8 cellular contexts compared by ENCODE assay signal in genomic region chr9:15299374-15299939, GRCh38. TPM values are rescaled to one million over a fixed set of nuclear protein-coding genes. Genes with fewer than 3 reads are reported as not detected.
DNase-seq lines count a peak whose midpoint lies in the region; ATAC-seq, FAIRE-seq and TF ChIP-seq lines count a peak whose summit lies in the region.

No MANE protein-coding gene starts in this region.

- POLR2A ChIA-PET in CD8-positive, alpha-beta memory T cell (lab: Charles Lee): interaction anchor here (0.9 to 2.3 kb wide), 3 partner anchors 11 to 212 kb away, joined by 4 to 22 read pairs (median 4); partner anchors contain the start of gene PSIP1
- POLR2A ChIA-PET in K562 (lab: Yijun Ruan, JAX): interaction anchor here (0.5 kb wide), 1 partner anchor 19 kb away, joined by 3 read pairs; no protein-coding TSS in a partner anchor

- ATAC-seq in GM21576 (IDR thresholded peaks at IDR 0.05; ENCODE audit: unreplicated experiment) (peak; percentile 90), K562 (no peak)

- H3K9ac ChIP-seq in K562 (ENCODE audit: insufficient read depth in 1 of 2, low read depth in 2 of 2, low read length in 2 of 2): no peak overlapping the region

- no peaks in the 10 kb centered on the region for H3K9me3 ChIP-seq in CD8-positive, alpha-beta memory T cell (ENCODE audit: low read length)
- no peaks in the 10 kb centered on the region for H3K9me3 ChIP-seq in Peyer's patch
- H3K9me3 ChIP-seq in K562 (replicated peaks; ENCODE audit: control insufficient read depth, insufficient read depth, low read depth, low read length): no peaks in the 10 kb centered on the region

- H3K4me2 ChIP-seq in K562 (ENCODE audit: insufficient read depth, low read length): no peak overlapping the region

- H3K27me3 Mint-ChIP-seq in CD8-positive, alpha-beta memory T cell: no peaks in the 10 kb centered on the region
- no peaks in the 10 kb centered on the region for H3K27me3 Mint-ChIP-seq in stimulated activated naive CD8-positive, alpha-beta T cell treated with anti-CD3 and anti-CD28 coated beads, Interleukin-15, Interleukin-2, amounts not matched to agents 100 ng/mL and 50 ng/mL, for 24 hours

- peak; percentile 43 to 75 (median 70) for DNase-seq in CD8-positive, alpha-beta memory T cell
- DNase-seq in Peyer's patch (peak in 2 of 3 donors; percentile 50 to 64), K562 (ENCODE audit: extremely low read depth in 1 of 4, low spot score in 3 of 4) (no peak), urothelium cell line (ENCODE audit: low spot score) (no peak), superior temporal gyrus (ENCODE audit: extremely low spot score) (no peak), NCI-H2107 treated with DMSO at 0.1 percent for 48 hours (lab: John Stamatoyannopoulos, UW; ENCODE audit: unreplicated experiment) (no peak)

- peaks cover 7 to 10% (median 9%) of the 10 kb centered on the region in 3 donors for H3K36me3 Mint-ChIP-seq in CD8-positive, alpha-beta memory T cell
- H3K36me3 Mint-ChIP-seq in stimulated activated naive CD8-positive, alpha-beta T cell treated with anti-CD3 and anti-CD28 coated beads, Interleukin-15, Interleukin-2, amounts not matched to agents 100 ng/mL and 50 ng/mL, for 24 hours (ENCODE audit: low read depth): peaks cover 31% of the 10 kb centered on the region

- no peaks in the 10 kb centered on the region for H3K9me1 ChIP-seq in K562 (ENCODE audit: control insufficient read depth, insufficient read depth, low read length)

- no peaks in the 10 kb centered on the region for H3K79me2 ChIP-seq in K562 (ENCODE audit: control insufficient read depth, insufficient read depth, low read length)

- BruUV-seq in K562 (replicated peaks; lab: Mats Ljungman, UMichigan): no TSS peak

- no peaks in the 10 kb centered on the region for H3K27me3 ChIP-seq in CD8-positive, alpha-beta memory T cell (ENCODE audit: insufficient read depth, low read length, poor library complexity, severe bottlenecking)
- H3K27me3 ChIP-seq in Peyer's patch (no peaks in the 10 kb centered on the region), K562 (ENCODE audit: control insufficient read depth in 2 of 2, insufficient read depth in 2 of 2, low read length in 2 of 2) (no peaks in the 10 kb centered on the region; a peak in 1 of 5 replicates)

- H3K4me3 ChIP-seq in CD8-positive, alpha-beta memory T cell (ENCODE audit: low read length): peak overlapping the region; percentile 72
- peak overlapping the region in 2 of 4 donors; percentile 2 to 14 for H3K4me3 ChIP-seq in Peyer's patch
- H3K4me3 ChIP-seq in K562: no peak overlapping the region

- no peak for TF ChIP-seq EP300 in K562 (IDR thresholded peaks at IDR 0.05; ENCODE audit: low read length)

- H3K36me3 ChIP-seq in CD8-positive, alpha-beta memory T cell (ENCODE audit: insufficient read depth, low read length): no peaks in the 10 kb centered on the region
- H3K36me3 ChIP-seq in Peyer's patch (peaks cover 0 to 5% (median 0%) of the 10 kb centered on the region in 3 donors), K562 (ENCODE audit: control insufficient read depth, insufficient read depth, low read length) (no peaks in the 10 kb centered on the region)

- TF ChIP-seq CTCF in Peyer's patch (IDR thresholded peaks at IDR 0.05) (no peak), K562 (IDR thresholded peaks at IDR 0.05 in 2 of 3, conservative IDR thresholded peaks at IDR 0.05 in 1 of 3; ENCODE audit: insufficient read depth in 2 of 3, low read depth in 1 of 3, low read length in 3 of 3) (no peak)

- H3K4me3 Mint-ChIP-seq in CD8-positive, alpha-beta memory T cell: peak overlapping the region; percentile 78 to 84 (median 82)
- peak overlapping the region; percentile 78 for H3K4me3 Mint-ChIP-seq in stimulated activated naive CD8-positive, alpha-beta T cell treated with anti-CD3 and anti-CD28 coated beads, Interleukin-15, Interleukin-2, amounts not matched to agents 100 ng/mL and 50 ng/mL, for 24 hours

- CTCF ChIA-PET in CD8-positive, alpha-beta memory T cell (lab: Charles Lee): interaction anchor here (0.9 to 1.7 kb wide), 6 partner anchors 9 to 214 kb away, joined by 3 to 7 read pairs (median 4); no protein-coding TSS in a partner anchor
- CTCF ChIA-PET in K562 (lab: Yijun Ruan, JAX; ENCODE audit: low intra/inter-chr PET ratio): no interaction called here

- H3K27ac Mint-ChIP-seq in CD8-positive, alpha-beta memory T cell: peak overlapping the region; percentile 92 to 99 (median 96)
- peak overlapping the region; percentile 96 for H3K27ac Mint-ChIP-seq in stimulated activated naive CD8-positive, alpha-beta T cell treated with anti-CD3 and anti-CD28 coated beads, Interleukin-15, Interleukin-2, amounts not matched to agents 100 ng/mL and 50 ng/mL, for 24 hours

- no peak for TF ChIP-seq POLR2A in Peyer's patch (IDR thresholded peaks at IDR 0.05)
- no peak for TF ChIP-seq POLR2A in K562 (conservative IDR thresholded peaks at IDR 0.05)

- H3K9me3 Mint-ChIP-seq in CD8-positive, alpha-beta memory T cell: peaks cover 0 to 4% (median 0%) of the 10 kb centered on the region in 5 donors
- H3K9me3 Mint-ChIP-seq in stimulated activated naive CD8-positive, alpha-beta T cell treated with anti-CD3 and anti-CD28 coated beads, Interleukin-15, Interleukin-2, amounts not matched to agents 100 ng/mL and 50 ng/mL, for 24 hours: peaks cover 8% of the 10 kb centered on the region

- WGBS in K562 (ENCODE audit: insufficient coverage, low coverage, missing lambda C conversion rate): 12% methylated on average over 6 of the region's 6 CpGs

- FAIRE-seq in K562 (lab: Jason Lieb, UNC) (no peak), urothelium cell line (lab: Jason Lieb, UNC) (no peak)

- peaks cover 75% of the 10 kb centered on the region for H3K4me1 ChIP-seq in CD8-positive, alpha-beta memory T cell (ENCODE audit: insufficient read depth, low read length)
- peaks cover 0 to 23% (median 6%) of the 10 kb centered on the region in 4 donors for H3K4me1 ChIP-seq in Peyer's patch
- peaks cover 0 to 4% of the 10 kb centered on the region in 2 experiments; a peak in 3 of 5 replicates for H3K4me1 ChIP-seq in K562 (replicated peaks in 1 of 2; ENCODE audit: control insufficient read depth in 2 of 2, insufficient read depth in 2 of 2, low read length in 2 of 2)

- H3K4me1 Mint-ChIP-seq in CD8-positive, alpha-beta memory T cell: peaks cover 71 to 77% (median 76%) of the 10 kb centered on the region in 3 donors
- peaks cover 79% of the 10 kb centered on the region for H3K4me1 Mint-ChIP-seq in stimulated activated naive CD8-positive, alpha-beta T cell treated with anti-CD3 and anti-CD28 coated beads, Interleukin-15, Interleukin-2, amounts not matched to agents 100 ng/mL and 50 ng/mL, for 24 hours (ENCODE audit: low read depth)

- peak overlapping the region; percentile 65 for H3K27ac ChIP-seq in CD8-positive, alpha-beta memory T cell (ENCODE audit: low read depth, low read length)
- H3K27ac ChIP-seq in Peyer's patch (peak overlapping the region; percentile 56 to 87 (median 78)), K562 (ENCODE audit: extremely low read depth, low read depth, low read length) (no peak overlapping the region)

- TF ChIP-seq RAD21 in K562 (CRISPR knock-in tag; conservative IDR thresholded peaks at IDR 0.05 in 1 of 2, IDR thresholded peaks at IDR 0.05 in 1 of 2): no peak

- in situ Hi-C loops in K562 (cut with MboI): no loop called here

- H4K20me1 ChIP-seq in K562 (replicated peaks; ENCODE audit: control insufficient read depth, insufficient read depth, low read length): no peaks in the 10 kb centered on the region

- no peak overlapping the region for H2AFZ ChIP-seq in K562 (ENCODE audit: low read depth, low read length)

- intact Hi-C loops in K562 (cut with micrococcal nuclease): no loop called here

TF ChIP-seq in K562, 482 proteins besides CTCF, POLR2A, EP300 and RAD21 (continues in another document):
- TF ChIP-seq ATF3 (IDR thresholded peaks at IDR 0.05) (peak; percentile 34; the same call in 1 of the 2 replicates), ATF3 (CRISPR knock-in tag; conservative IDR thresholded peaks at IDR 0.05) (no peak)

RNA-seq across cellular contexts. Expression of gene TTC39B, which starts 7.6 kb away (rescaled TPM):
- 10 to 100 TPM; 11.3 to 12.1 TPM for total RNA-seq in CD8-positive, alpha-beta memory T cell
- polyA plus RNA-seq in CD8-positive, alpha-beta memory T cell: 6.9 TPM
- 10 to 100 TPM; 17.3 to 44.1 (median 33.1) TPM for total RNA-seq in Peyer's patch
- 0.60 and 1.8 TPM in 2 replicates for total RNA-seq in K562 (2011; cell fraction: chromatin; rRNA removed; ENCODE audit: low replicate concordance)
- total RNA-seq in K562 (2011; cell fraction: nucleolus; rRNA removed): 0.33 and 0.39 TPM in 2 replicates
- 0.61 and 0.95 TPM in 2 replicates for total RNA-seq in K562 (2011; cell fraction: nucleoplasm; rRNA removed)
- total RNA-seq in K562 (2014; rRNA removed): 0.82 and 0.91 TPM in 2 replicates
- total RNA-seq in K562 (2014; rRNA removed; fragmentation: Illumina TruSeq; extraction: Trizol): 1.1 and 1.3 TPM in 2 replicates
- total RNA-seq in K562 (2015; rRNA removed; fragmentation: Illumina TruSeq; extraction: Trizol): 0.53 and 0.98 TPM in 2 replicates
- 1.2 and 1.5 TPM in 2 replicates for total RNA-seq in K562 (2021)
- polyA plus RNA-seq in K562 (2011; rRNA removed): 0.32 and 0.85 TPM in 2 replicates
- 0.07 and 0.27 TPM in 2 replicates for polyA plus RNA-seq in K562 (2011; cell fraction: cytosol; rRNA removed)
- 0.11 and 0.66 TPM in 2 replicates for polyA plus RNA-seq in K562 (2011; cell fraction: nucleus; rRNA removed)
- 0.57 and 3.4 TPM in 2 replicates for polyA plus RNA-seq in K562 (2012)
- polyA plus RNA-seq in K562 (2014; fragmentation: Illumina TruSeq; extraction: Trizol): 0.66 and 0.76 TPM in 2 replicates
- polyA plus RNA-seq in K562 (2014; fragmentation: Nextera tagmentation; extraction: Ambion mirVana): 1 to 10 TPM in 1 of 2 experiments, under 1 TPM in 1; 0.95 to 1.2 TPM
- polyA plus RNA-seq in K562 (2014; rRNA removed): 0.62 and 1.7 TPM in 2 replicates
- 1.3 and 1.5 TPM in 2 replicates for polyA minus RNA-seq in K562 (2011; rRNA and poly(A)+ RNA removed)
- polyA minus RNA-seq in K562 (2011; cell fraction: cytosol; rRNA and poly(A)+ RNA removed): 0.19 and 0.55 TPM in 2 replicates
- polyA minus RNA-seq in K562 (2011; cell fraction: nucleus; rRNA and poly(A)+ RNA removed): 0.40 and 1.00 TPM in 2 replicates

Comparison
In these comparisons a context has a peak if more than half of its experiments do, and no peak if none do; other contexts are left out.
1. DNase-seq: peak in CD8-positive, alpha-beta memory T cell (5 of 5) and Peyer's patch (2 of 3); none in K562 (0 of 4), urothelium cell line (single experiment), superior temporal gyrus (single experiment) and NCI-H2107 treated with DMSO at 0.1 percent for 48 hours (single experiment).
2. RNA of gene TTC39B, which starts 7.6 kb away (total RNA-seq): 17.3 to 44.1 TPM in Peyer's patch and 11.3 to 12.1 TPM in CD8-positive, alpha-beta memory T cell; 0.33 to 1.8 TPM in K562; every median in the first group is over 4 times any median in the second.